Comparison of ENCODE assay signal across 8 cellular contexts in the genomic region with DNA sequence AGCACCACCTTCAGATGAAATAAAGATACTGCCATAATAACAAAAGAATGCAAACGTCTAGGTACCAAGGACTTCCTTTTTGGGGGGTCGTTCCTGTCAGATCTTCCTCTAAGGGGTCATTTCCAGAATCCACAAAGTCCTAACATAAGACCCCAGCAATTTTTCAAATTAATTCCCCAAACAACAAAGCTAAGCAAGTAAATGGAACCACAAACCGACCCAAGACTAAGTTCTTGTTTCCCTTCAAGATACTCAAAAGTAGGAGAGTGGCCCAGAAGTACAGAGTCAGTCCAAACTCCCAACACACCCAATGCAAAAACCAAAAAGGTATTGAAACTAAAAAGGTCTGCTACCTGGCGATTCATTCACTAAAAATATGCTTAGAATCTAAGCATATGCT.
DNase-seq lines count a peak whose midpoint lies in the region; ATAC-seq and TF ChIP-seq lines count a peak whose summit lies in the region.

No MANE protein-coding gene starts in this region.

- H3K36me3 Mint-ChIP-seq in activated T-cell treated with anti-CD3 and anti-CD28 coated beads, Interleukin-2, amount 50 U/mL, for 24 hours (ENCODE audit: low read depth) = peaks cover 29% of the 10 kb centered on the region

- no peak for DNase-seq in activated T-cell treated with anti-CD3 and anti-CD28 coated beads, Interleukin-2, amount 50 U/mL, for 24 hours
- DNase-seq in activated T-cell treated with anti-CD3 and anti-CD28 coated beads for 4 hours (no peak), adipocyte (ENCODE audit: low read depth) (no peak), kidney tubule cell (ENCODE audit: low spot score) (peak; percentile 6), tibial artery (no peak), NOMO-1 (lab: John Stamatoyannopoulos, UW; ENCODE audit: unreplicated experiment in 2 of 2) (no peak), midbrain (lab: John Stamatoyannopoulos, UW) (no peak)

- peak overlapping the region; percentile 91 for H3K27ac Mint-ChIP-seq in activated T-cell treated with anti-CD3 and anti-CD28 coated beads, Interleukin-2, amount 50 U/mL, for 24 hours

- H3K9me3 ChIP-seq in adipocyte (ENCODE audit: control insufficient read depth, low read length) (no peaks in the 10 kb centered on the region), tibial artery (no peaks in the 10 kb centered on the region)

- no peak for ATAC-seq in GM19351 (IDR thresholded peaks at IDR 0.05; ENCODE audit: unreplicated experiment)

- peaks cover 25% of the 10 kb centered on the region for H3K4me1 ChIP-seq in adipocyte (ENCODE audit: control insufficient read depth, insufficient read depth, low read length)
- H3K4me1 ChIP-seq in tibial artery = peaks cover 0 to 57% (median 39%) of the 10 kb centered on the region in 4 donors

- peak overlapping the region; percentile 85 for H3K4me3 ChIP-seq in adipocyte (ENCODE audit: low read length)
- H3K4me3 ChIP-seq in tibial artery = peak overlapping the region; percentile 68 to 89

- H3K4me1 Mint-ChIP-seq in activated T-cell treated with anti-CD3 and anti-CD28 coated beads, Interleukin-2, amount 50 U/mL, for 24 hours (ENCODE audit: low read depth) = peaks cover 81% of the 10 kb centered on the region

- no peaks in the 10 kb centered on the region for H3K27me3 Mint-ChIP-seq in activated T-cell treated with anti-CD3 and anti-CD28 coated beads, Interleukin-2, amount 50 U/mL, for 24 hours

- H3K9ac ChIP-seq in adipocyte (ENCODE audit: low read length) = peak overlapping the region; percentile 86

- no peaks in the 10 kb centered on the region for H3K36me3 ChIP-seq in adipocyte (ENCODE audit: control insufficient read depth, insufficient read depth, low read length, severe bottlenecking)
- no peaks in the 10 kb centered on the region for H3K36me3 ChIP-seq in tibial artery

- intact Hi-C loops in tibial artery (cut with DNase I; ENCODE audit: low total_unique reads) = no loop called here

- peak overlapping the region; percentile 91 to 94 for H3K27ac ChIP-seq in tibial artery

- H3K27me3 ChIP-seq in adipocyte (replicated peaks; ENCODE audit: control insufficient read depth, insufficient read depth, low read length) (no peaks in the 10 kb centered on the region), tibial artery (no peaks in the 10 kb centered on the region)

- peak overlapping the region; percentile 82 for H3K4me3 Mint-ChIP-seq in activated T-cell treated with anti-CD3 and anti-CD28 coated beads, Interleukin-2, amount 50 U/mL, for 24 hours

- no peaks in the 10 kb centered on the region for H3K9me3 Mint-ChIP-seq in activated T-cell treated with anti-CD3 and anti-CD28 coated beads, Interleukin-2, amount 50 U/mL, for 24 hours

- TF ChIP-seq CTCF in tibial artery (IDR thresholded peaks at IDR 0.05) = no peak
